In the genomic region with DNA sequence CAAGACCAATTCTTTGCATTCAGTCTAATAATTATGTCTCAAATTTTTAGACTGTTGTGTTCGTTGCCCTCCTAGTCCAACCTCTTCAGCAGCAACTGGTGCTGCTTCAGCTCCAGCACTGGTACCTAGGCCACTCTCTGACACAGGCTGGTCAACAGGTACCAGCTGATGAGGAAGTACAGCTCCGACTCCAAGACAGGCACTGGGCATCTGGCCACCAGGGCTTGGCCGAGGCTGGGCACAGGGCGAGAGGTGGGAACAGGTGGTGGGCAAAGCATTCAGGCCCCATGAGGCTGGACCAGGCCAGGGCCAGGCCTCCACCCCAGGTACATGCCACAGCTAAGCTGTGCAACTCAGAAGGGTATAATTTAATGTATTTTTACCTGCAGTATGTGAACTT, we compare ENCODE assay signal across 18 cellular contexts.
DNase-seq lines count a peak whose midpoint lies in the region; ATAC-seq, FAIRE-seq and TF ChIP-seq lines count a peak whose summit lies in the region.
"Had no signal": no experiment of that assay in that cellular context is flagged by ENCODE, and none has a peak within 500 bp of the region (broad histone marks: within the 10 kb centered on the region; RNA-seq: fewer than 3 reads in every experiment).

No MANE protein-coding gene starts in this region.

- ATAC-seq in pancreas (peak in 3 of 4 donors; percentile 70 to 89 (median 83)), upper lobe of right lung (peak; percentile 83)
- no peak for ATAC-seq in naive thymus-derived CD4-positive, alpha-beta T cell
- ATAC-seq: GM23338, PC-3 had no signal

- peaks cover 0 to 10% (median 8%) of the 10 kb centered on the region in 5 donors for H3K27me3 Mint-ChIP-seq in naive thymus-derived CD4-positive, alpha-beta T cell

- no peak overlapping the region for H3K9ac ChIP-seq in kidney (ENCODE audit: low read length in 2 of 2)

- 58 to 61% methylated on average over 4 of the region's 4 CpGs for WGBS in pancreas, 2 donors

- H3K9me3 Mint-ChIP-seq in naive thymus-derived CD4-positive, alpha-beta T cell = peaks cover 0 to 4% (median 0%) of the 10 kb centered on the region in 11 donors
- H3K9me3 Mint-ChIP-seq: GM23338 had no signal

- H3K27ac ChIP-seq in kidney (ENCODE audit: low read depth in 2 of 2, low read length in 2 of 2) (no peak overlapping the region), pancreas (no peak overlapping the region), upper lobe of right lung (no peak overlapping the region)
- H3K27ac ChIP-seq in naive thymus-derived CD4-positive, alpha-beta T cell (ENCODE audit: low read depth, low read length) = no peak overlapping the region
- H3K27ac ChIP-seq: RWPE1, SJCRH30 had no signal

- no peaks in the 10 kb centered on the region for H3K9me3 ChIP-seq in kidney (ENCODE audit: control insufficient read depth in 1 of 2, low read length in 2 of 2)
- H3K9me3 ChIP-seq in pancreas = no peaks in the 10 kb centered on the region
- no peaks in the 10 kb centered on the region for H3K9me3 ChIP-seq in upper lobe of right lung
- no peaks in the 10 kb centered on the region for H3K9me3 ChIP-seq in naive thymus-derived CD4-positive, alpha-beta T cell (ENCODE audit: control insufficient read depth in 2 of 3, low read length in 3 of 3)
- H3K9me3 ChIP-seq: SJCRH30 had no signal

- H3K4me1 Mint-ChIP-seq in naive thymus-derived CD4-positive, alpha-beta T cell = peaks cover 0 to 30% (median 0%) of the 10 kb centered on the region in 7 donors

- H3K36me3 ChIP-seq in kidney (ENCODE audit: control insufficient read depth in 1 of 2, insufficient read depth in 2 of 2, low read length in 2 of 2) (no peaks in the 10 kb centered on the region), pancreas (no peaks in the 10 kb centered on the region), upper lobe of right lung (no peaks in the 10 kb centered on the region)
- H3K36me3 ChIP-seq in naive thymus-derived CD4-positive, alpha-beta T cell (ENCODE audit: control insufficient read depth in 2 of 3, insufficient read depth in 3 of 3, low read length in 3 of 3) = no peaks in the 10 kb centered on the region
- H3K36me3 ChIP-seq: SJCRH30 had no signal

- DNase-seq in HT-29 (ENCODE audit: low spot score) (peak; percentile 35), kidney (peak; percentile 60), pancreas (peak in 5 of 6 donors; percentile 21 to 67 (median 31)), upper lobe of right lung (peak; percentile 73), NCI-H345 (lab: John Stamatoyannopoulos, UW) (no peak), foreskin fibroblast (no peak), DMS114 treated with DMSO at 0.1 percent for 48 hours (lab: John Stamatoyannopoulos, UW; ENCODE audit: unreplicated experiment) (no peak)
- no peak for DNase-seq in naive thymus-derived CD4-positive, alpha-beta T cell
- DNase-seq: ACHN, C1 segment of cervical spinal cord, DND-41, NCI-H1694 treated with DMSO at 0.1 percent for 48 hours, NCI-H2107, NCI-H524 treated with DMSO at 0.1 percent for 48 hours, PC-3, SJCRH30 had no signal

- H3K27me3 ChIP-seq in pancreas = no peaks in the 10 kb centered on the region
- no peaks in the 10 kb centered on the region for H3K27me3 ChIP-seq in upper lobe of right lung
- H3K27me3 ChIP-seq in naive thymus-derived CD4-positive, alpha-beta T cell (ENCODE audit: control insufficient read depth in 2 of 2, insufficient read depth in 2 of 2, low read length in 2 of 2) = no peaks in the 10 kb centered on the region
- H3K27me3 ChIP-seq: SJCRH30 had no signal

- no peak for FAIRE-seq in kidney (lab: Jason Lieb, UNC)
- no peak for FAIRE-seq in pancreas (lab: Jason Lieb, UNC)

- peaks cover 0 to 5% (median 0%) of the 10 kb centered on the region in 5 donors for H3K36me3 Mint-ChIP-seq in naive thymus-derived CD4-positive, alpha-beta T cell

- H3K4me3 ChIP-seq in kidney (ENCODE audit: low read length in 2 of 2) (no peak overlapping the region), pancreas (no peak overlapping the region), upper lobe of right lung (no peak overlapping the region), foreskin fibroblast (ENCODE audit: low read depth in 1 of 2, low read length in 2 of 2) (no peak overlapping the region)
- H3K4me3 ChIP-seq in naive thymus-derived CD4-positive, alpha-beta T cell (ENCODE audit: low read length) = no peak overlapping the region
- H3K4me3 ChIP-seq: GM23338, SJCRH30 had no signal

- POLR2A ChIA-PET in naive thymus-derived CD4-positive, alpha-beta T cell (lab: Charles Lee) = no interaction called here

- H3K4me1 ChIP-seq in kidney (ENCODE audit: control insufficient read depth in 1 of 2, insufficient read depth in 1 of 2, low read depth in 1 of 2, low read length in 2 of 2) (no peaks in the 10 kb centered on the region), pancreas (peaks cover 0 to 2% (median 0%) of the 10 kb centered on the region in 3 donors), upper lobe of right lung (peaks cover 4% of the 10 kb centered on the region)
- H3K4me1 ChIP-seq in naive thymus-derived CD4-positive, alpha-beta T cell (ENCODE audit: control insufficient read depth in 2 of 2, insufficient read depth in 2 of 2, low read length in 2 of 2) = no peaks in the 10 kb centered on the region

- TF ChIP-seq CTCF in kidney (IDR thresholded peaks at IDR 0.05; ENCODE audit: borderline replicate concordance, extremely low read depth, insufficient read depth) (no peak), pancreas (IDR thresholded peaks at IDR 0.05) (no peak), upper lobe of right lung (IDR thresholded peaks at IDR 0.05) (no peak), foreskin fibroblast (IDR thresholded peaks at IDR 0.05; ENCODE audit: low read depth, low read length) (no peak)

- H3K4me3 Mint-ChIP-seq in naive thymus-derived CD4-positive, alpha-beta T cell = no peak overlapping the region
- H3K4me3 Mint-ChIP-seq: GM23338 had no signal

- CTCF ChIA-PET in naive thymus-derived CD4-positive, alpha-beta T cell (lab: Charles Lee) = interaction anchor here (0.5 kb wide), 1 partner anchor 270 kb away, joined by 3 read pairs; no protein-coding TSS in a partner anchor

- no peak overlapping the region for H3K27ac Mint-ChIP-seq in naive thymus-derived CD4-positive, alpha-beta T cell
- H3K27ac Mint-ChIP-seq: GM23338 had no signal

- intact Hi-C loops in kidney (cut with DNase I) (no loop called here), pancreas (cut with DNase I) (no loop called here), upper lobe of right lung (cut with DNase I) (no loop called here)
- intact Hi-C loops in naive thymus-derived CD4-positive, alpha-beta T cell (cut with micrococcal nuclease) = no loop called here

Comparison
In these comparisons a context has a peak if more than half of its experiments do, and no peak if none do; other contexts are left out.
1. DNase-seq: peak in HT-29 (single experiment), kidney (single experiment), pancreas (5 of 6) and upper lobe of right lung (single experiment); none in NCI-H345 (single experiment), naive thymus-derived CD4-positive, alpha-beta T cell (0 of 9), foreskin fibroblast (0 of 2) and DMS114 treated with DMSO at 0.1 percent for 48 hours (single experiment).